8 cellular contexts compared by ENCODE assay signal in the genomic region with DNA sequence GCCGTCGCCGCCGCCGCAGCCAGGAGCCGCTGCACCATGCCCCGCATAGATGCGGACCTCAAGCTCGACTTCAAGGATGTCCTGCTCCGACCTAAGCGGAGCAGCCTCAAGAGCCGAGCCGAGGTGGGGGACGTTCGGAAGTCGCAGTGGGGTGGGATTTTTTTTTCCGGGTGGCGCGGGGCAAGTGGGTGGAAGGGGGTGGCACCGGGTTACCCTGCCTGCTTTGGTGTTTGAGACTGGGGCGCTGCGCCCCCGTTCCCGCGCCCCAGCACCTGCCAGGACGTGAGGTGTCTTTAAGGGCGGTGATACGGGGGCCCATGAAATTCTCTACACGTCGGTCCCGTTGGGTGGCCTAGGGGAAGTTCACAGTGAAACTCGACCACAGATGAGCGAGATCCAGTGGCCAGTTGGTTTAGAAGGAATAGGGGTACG. TPM values are rescaled to one million over a fixed set of nuclear protein-coding genes. Genes with fewer than 3 reads are reported as not detected.
A peak's percentile ranks its signal among the peaks of the same experiment; 100 is the strongest.
DNase-seq lines count a peak whose midpoint lies in the region; TF ChIP-seq lines count a peak whose summit lies in the region.

No MANE protein-coding gene starts in this region.

- H3K9me3 ChIP-seq in mononuclear cell (ENCODE audit: low read depth, low read length), result no peaks in the 10 kb centered on the region

- H3K4me1 Mint-ChIP-seq in activated CD4-positive, alpha-beta T cell treated with anti-CD3 and anti-CD28 coated beads, Interleukin-2, amount 10 ng/mL, durations not matched to agents 24 days and 14 days, result peaks cover 26% of the 10 kb centered on the region
- H3K4me1 Mint-ChIP-seq in chondrocyte (ENCODE audit: low read depth), result peaks cover 59% of the 10 kb centered on the region

- peaks cover 39% of the 10 kb centered on the region for H3K27me3 Mint-ChIP-seq in activated CD4-positive, alpha-beta T cell treated with anti-CD3 and anti-CD28 coated beads, Interleukin-2, amount 10 ng/mL, durations not matched to agents 24 days and 14 days
- no peaks in the 10 kb centered on the region for H3K27me3 Mint-ChIP-seq in chondrocyte (ENCODE audit: low read depth)

- intact Hi-C loops in activated CD4-positive, alpha-beta T cell treated with anti-CD3 and anti-CD28 coated beads, Interleukin-2, amount 10 ng/mL, durations not matched to agents 24 days and 14 days (cut with micrococcal nuclease), result loop anchor here (5.0 kb wide), 1 partner anchor 84 kb away; no protein-coding TSS in a partner anchor

- H3K4me1 ChIP-seq in mononuclear cell (ENCODE audit: insufficient read depth, low read length), result peaks cover 38% of the 10 kb centered on the region

- peak overlapping the region; percentile 80 for H3K4me3 Mint-ChIP-seq in activated CD4-positive, alpha-beta T cell treated with anti-CD3 and anti-CD28 coated beads, Interleukin-2, amount 10 ng/mL, durations not matched to agents 24 days and 14 days
- peak overlapping the region; percentile 84 for H3K4me3 Mint-ChIP-seq in chondrocyte (ENCODE audit: unreplicated experiment)

- peak; percentile 70 for DNase-seq in activated CD4-positive, alpha-beta T cell treated with anti-CD3 and anti-CD28 coated beads, Interleukin-2, amount 10 ng/mL, durations not matched to agents 24 days and 14 days
- no peak for DNase-seq in activated CD4-positive, alpha-beta T cell treated with anti-CD3 and anti-CD28 coated beads, Interleukin-2, amount 50 U/mL, for 4 hours
- DNase-seq in HPDE6-E6E7 (ENCODE audit: extremely low spot score), result peak; percentile 19
- no peak for DNase-seq in chondrocyte (ENCODE audit: low spot score)
- no peak for DNase-seq in Kasumi-1 (lab: John Stamatoyannopoulos, UW)
- no peak for DNase-seq in hippocampal formation (lab: John Stamatoyannopoulos, UW)
- no peak for DNase-seq in NCI-H510A treated with DMSO at 0.1 percent for 48 hours (lab: John Stamatoyannopoulos, UW)

- H3K27me3 ChIP-seq in mononuclear cell (ENCODE audit: insufficient read depth, low read length), result peaks cover 8% of the 10 kb centered on the region

- TF ChIP-seq CTCF in chondrocyte (IDR thresholded peaks at IDR 0.05), result peak; percentile 33

- peak overlapping the region; percentile 3 for H3K27ac Mint-ChIP-seq in activated CD4-positive, alpha-beta T cell treated with anti-CD3 and anti-CD28 coated beads, Interleukin-2, amount 10 ng/mL, durations not matched to agents 24 days and 14 days
- H3K27ac Mint-ChIP-seq in chondrocyte (ENCODE audit: unreplicated experiment), result peak overlapping the region; percentile 88

- H3K4me3 ChIP-seq in mononuclear cell (ENCODE audit: low read length), result peak overlapping the region; percentile 54

- H3K9me3 Mint-ChIP-seq in activated CD4-positive, alpha-beta T cell treated with anti-CD3 and anti-CD28 coated beads, Interleukin-2, amount 10 ng/mL, durations not matched to agents 24 days and 14 days, result no peaks in the 10 kb centered on the region
- H3K9me3 Mint-ChIP-seq in chondrocyte (ENCODE audit: low read depth), result no peaks in the 10 kb centered on the region

- H3K36me3 Mint-ChIP-seq in activated CD4-positive, alpha-beta T cell treated with anti-CD3 and anti-CD28 coated beads, Interleukin-2, amount 10 ng/mL, durations not matched to agents 24 days and 14 days (ENCODE audit: low read depth), result no peaks in the 10 kb centered on the region
- peaks cover 2% of the 10 kb centered on the region for H3K36me3 Mint-ChIP-seq in chondrocyte (ENCODE audit: low read depth)

RNA-seq across cellular contexts. Expression of a gene that starts 0.3 kb away (rescaled TPM):
- 1.0 and 2.1 TPM in 2 replicates for total RNA-seq in activated CD4-positive, alpha-beta T cell treated with anti-CD3 and anti-CD28 coated beads, Interleukin-2, amount 10 ng/mL, durations not matched to agents 24 days and 14 days
- total RNA-seq in chondrocyte, result 9.7 to 14.4 TPM (median 11.5 TPM) in 3 replicates
- total RNA-seq in mononuclear cell, result 6.2 TPM

Comparison
In these comparisons a context has a peak if more than half of its experiments do, and no peak if none do; other contexts are left out.
1. DNase-seq: peak in activated CD4-positive, alpha-beta T cell treated with anti-CD3 and anti-CD28 coated beads, Interleukin-2, amount 10 ng/mL, durations not matched to agents 24 days and 14 days (single experiment) and HPDE6-E6E7 (single experiment); none in activated CD4-positive, alpha-beta T cell treated with anti-CD3 and anti-CD28 coated beads, Interleukin-2, amount 50 U/mL, for 4 hours (0 of 2), chondrocyte (single experiment), Kasumi-1 (0 of 2), hippocampal formation (0 of 2) and NCI-H510A treated with DMSO at 0.1 percent for 48 hours (single experiment).